ENCODE assay signal across 8 cellular contexts in genomic region chr12:53300187-53300586, GRCh38. TPM values are rescaled to one million over a fixed set of nuclear protein-coding genes. Genes with fewer than 3 reads are reported as not detected.
DNase-seq lines count a peak whose midpoint lies in the region; ATAC-seq and TF ChIP-seq lines count a peak whose summit lies in the region.

No MANE protein-coding gene starts in this region.

- POLR2A ChIA-PET in activated CD4-positive, alpha-beta memory T cell treated with anti-CD3 and anti-CD28 coated beads for 36 hours (lab: Charles Lee) = interaction anchor here (0.7 to 1.6 kb wide), 6 partner anchors 10 to 119 kb away, joined by 4 to 19 read pairs (median 5); partner anchors contain the start of genes AAAS, CSAD, ESPL1 and ZNF740

- ATAC-seq in heart left ventricle (peak in 1 of 4 donors; percentile 1), HG03045 (IDR thresholded peaks at IDR 0.05; ENCODE audit: unreplicated experiment) (no peak), GM18517 (IDR thresholded peaks at IDR 0.05; ENCODE audit: unreplicated experiment) (no peak), GM21367 (IDR thresholded peaks at IDR 0.05; ENCODE audit: unreplicated experiment) (no peak)

- DNase-seq in heart left ventricle (no peak), cardiac septum (ENCODE audit: low spot score) (no peak), glomerular visceral epithelial cell (ENCODE audit: extremely low spot score) (peak; percentile 15), smooth muscle cell (lab: John Stamatoyannopoulos, UW; ENCODE audit: unreplicated experiment) (no peak)
- DNase-seq in activated CD4-positive, alpha-beta memory T cell treated with anti-CD3 and anti-CD28 coated beads for 36 hours = peak; percentile 42

- intact Hi-C loops in heart left ventricle (cut with DNase I) = no loop called here
- intact Hi-C loops in cardiac septum (cut with DNase I) = no loop called here
- intact Hi-C loops in activated CD4-positive, alpha-beta memory T cell treated with anti-CD3 and anti-CD28 coated beads for 36 hours (cut with micrococcal nuclease) = no loop called here

- peaks cover 64% of the 10 kb centered on the region for H3K4me1 Mint-ChIP-seq in activated CD4-positive, alpha-beta memory T cell treated with anti-CD3 and anti-CD28 coated beads for 36 hours (ENCODE audit: low read depth)

- H3K4me1 ChIP-seq in heart left ventricle (peaks cover 3 to 77% (median 33%) of the 10 kb centered on the region in 12 donors), smooth muscle cell (ENCODE audit: low read depth) (peaks cover 25% of the 10 kb centered on the region)

- peaks cover 46% of the 10 kb centered on the region for H3K79me2 ChIP-seq in smooth muscle cell (ENCODE audit: low read depth)

- no peaks in the 10 kb centered on the region for H3K9me3 ChIP-seq in heart left ventricle
- H3K9me3 ChIP-seq in smooth muscle cell (replicated peaks; ENCODE audit: low read depth) = no peaks in the 10 kb centered on the region

- H3F3A ChIP-seq in smooth muscle cell (ENCODE audit: low read depth) = peaks cover 22% of the 10 kb centered on the region

- CTCF ChIA-PET in activated CD4-positive, alpha-beta memory T cell treated with anti-CD3 and anti-CD28 coated beads for 36 hours (lab: Charles Lee) = interaction anchor here (0.9 to 5.8 kb wide), 9 partner anchors 11 to 208 kb away, joined by 3 to 66 read pairs (median 6); partner anchors contain the start of genes AAAS and ESPL1

- H3K27ac Mint-ChIP-seq in activated CD4-positive, alpha-beta memory T cell treated with anti-CD3 and anti-CD28 coated beads for 36 hours = peak overlapping the region; percentile 85

- H3K4me3 Mint-ChIP-seq in activated CD4-positive, alpha-beta memory T cell treated with anti-CD3 and anti-CD28 coated beads for 36 hours = peak overlapping the region; percentile 89

- H3K4me3 ChIP-seq in heart left ventricle (peak overlapping the region; percentile 36 to 93 (median 74)), smooth muscle cell (peak overlapping the region; percentile 85)

- H3K27ac ChIP-seq in heart left ventricle = peak overlapping the region; percentile 15 to 96 (median 76)
- peak overlapping the region; percentile 94 for H3K27ac ChIP-seq in smooth muscle cell (ENCODE audit: low read depth)

- H3K9ac ChIP-seq in smooth muscle cell (ENCODE audit: low read depth) = peak overlapping the region; percentile 87

- H2AFZ ChIP-seq in smooth muscle cell (ENCODE audit: low read depth) = peak overlapping the region; percentile 55

- TF ChIP-seq CTCF in heart left ventricle (IDR thresholded peaks at IDR 0.05) = no peak
- no peak for TF ChIP-seq CTCF in smooth muscle cell (IDR thresholded peaks at IDR 0.05; ENCODE audit: borderline replicate concordance, insufficient read depth, poor library complexity, severe bottlenecking)

- no peaks in the 10 kb centered on the region for H4K20me1 ChIP-seq in smooth muscle cell (ENCODE audit: low read depth)

- H3K9me3 Mint-ChIP-seq in activated CD4-positive, alpha-beta memory T cell treated with anti-CD3 and anti-CD28 coated beads for 36 hours = no peaks in the 10 kb centered on the region

- no peak for TF ChIP-seq POLR2A in heart left ventricle (IDR thresholded peaks at IDR 0.05)

- H3K4me2 ChIP-seq in smooth muscle cell = peak overlapping the region; percentile 93

- H3K27me3 ChIP-seq in heart left ventricle = no peaks in the 10 kb centered on the region
- H3K27me3 ChIP-seq in smooth muscle cell (ENCODE audit: low read depth) = no peaks in the 10 kb centered on the region

- H3K27me3 Mint-ChIP-seq in activated CD4-positive, alpha-beta memory T cell treated with anti-CD3 and anti-CD28 coated beads for 36 hours = no peaks in the 10 kb centered on the region

- H3K36me3 ChIP-seq in heart left ventricle (peaks cover 0 to 67% (median 48%) of the 10 kb centered on the region in 9 donors), smooth muscle cell (ENCODE audit: low read depth) (no peaks in the 10 kb centered on the region)

- 1 to 4% (median 2%) methylated on average over 12 of the region's 12 CpGs for WGBS in heart left ventricle, 4 donors
- 7% methylated on average over 12 of the region's 12 CpGs for WGBS in smooth muscle cell (ENCODE audit: low lambda C conversion rate)

- peaks cover 52% of the 10 kb centered on the region for H3K36me3 Mint-ChIP-seq in activated CD4-positive, alpha-beta memory T cell treated with anti-CD3 and anti-CD28 coated beads for 36 hours

RNA-seq across cellular contexts. Expression of gene MYG1, which starts 0.7 kb away (rescaled TPM):
- 10 to 100 TPM; 32.1 to 37.0 (median 35.0) TPM for total RNA-seq in heart left ventricle
- 10 to 100 TPM; 45.5 to 58.6 TPM for polyA plus RNA-seq in heart left ventricle
- total RNA-seq in cardiac septum = 29.5 TPM
- 10 to 100 TPM; 77.9 to 82.5 TPM for total RNA-seq in activated CD4-positive, alpha-beta memory T cell treated with anti-CD3 and anti-CD28 coated beads for 36 hours
- 30.8 and 39.1 TPM in 2 replicates for total RNA-seq in smooth muscle cell
- 56.9 and 60.9 TPM in 2 replicates for polyA plus RNA-seq in smooth muscle cell

RNA-seq across cellular contexts. Expression of gene PFDN5, which starts 4.8 kb away (rescaled TPM):
- total RNA-seq in heart left ventricle (100 to 1,000 TPM; 289 to 380 (median 358) TPM), cardiac septum (322 TPM), smooth muscle cell (416 and 464 TPM in 2 replicates)
- polyA plus RNA-seq in heart left ventricle (100 to 1,000 TPM; 529 to 979 TPM), smooth muscle cell (523 and 540 TPM in 2 replicates)
- 100 to 1,000 TPM; 354 to 359 TPM for total RNA-seq in activated CD4-positive, alpha-beta memory T cell treated with anti-CD3 and anti-CD28 coated beads for 36 hours

RNA-seq across cellular contexts. Expression of gene AAAS, which starts 21.2 kb away (rescaled TPM):
- total RNA-seq in heart left ventricle = 10 to 100 TPM; 26.7 to 44.5 (median 37.1) TPM
- 10 to 100 TPM; 32.5 to 32.6 TPM for polyA plus RNA-seq in heart left ventricle
- total RNA-seq in cardiac septum = 39.8 TPM
- total RNA-seq in activated CD4-positive, alpha-beta memory T cell treated with anti-CD3 and anti-CD28 coated beads for 36 hours = 10 to 100 TPM; 74.5 to 80.7 TPM
- 56.8 and 57.3 TPM in 2 replicates for total RNA-seq in smooth muscle cell
- 58.3 and 65.7 TPM in 2 replicates for polyA plus RNA-seq in smooth muscle cell

RNA-seq across cellular contexts. Expression of gene ESPL1, which starts 32.1 kb away (rescaled TPM):
- total RNA-seq in heart left ventricle = 1 to 10 TPM in 2 of 9 donors, under 1 TPM in 7; 0.06 to 6.1 (median 0.43) TPM
- under 1 TPM; 0.15 to 0.18 TPM for polyA plus RNA-seq in heart left ventricle
- 0.16 TPM for total RNA-seq in cardiac septum
- 10 to 100 TPM; 70.0 to 77.2 TPM for total RNA-seq in activated CD4-positive, alpha-beta memory T cell treated with anti-CD3 and anti-CD28 coated beads for 36 hours
- total RNA-seq in smooth muscle cell = 3.1 and 4.7 TPM in 2 replicates
- polyA plus RNA-seq in smooth muscle cell = 2.0 and 3.5 TPM in 2 replicates

RNA-seq across cellular contexts. Expression of gene SP7, which starts 36.0 kb away (rescaled TPM):
- total RNA-seq in heart left ventricle = not detected
- not detected for polyA plus RNA-seq in heart left ventricle
- total RNA-seq in cardiac septum = not detected
- total RNA-seq in activated CD4-positive, alpha-beta memory T cell treated with anti-CD3 and anti-CD28 coated beads for 36 hours = not detected
- 0.04 and 0.40 TPM in 2 replicates for total RNA-seq in smooth muscle cell
- polyA plus RNA-seq in smooth muscle cell = 0.38 TPM in 1 of 2 replicates, not detected in the other

Comparison
In these comparisons a context has a peak if more than half of its experiments do, and no peak if none do; other contexts are left out.
1. DNase-seq: peak in activated CD4-positive, alpha-beta memory T cell treated with anti-CD3 and anti-CD28 coated beads for 36 hours (single experiment) and glomerular visceral epithelial cell (single experiment); none in heart left ventricle (0 of 5), cardiac septum (single experiment) and smooth muscle cell (single experiment).